Comparison of ENCODE assay signal across 19 cellular contexts in genomic region chr5:173808079-173808808, GRCh38.
DNase-seq lines count a peak whose midpoint lies in the region; TF ChIP-seq lines count a peak whose summit lies in the region.
"Had no signal": no experiment of that assay in that cellular context is flagged by ENCODE, and none has a peak within 500 bp of the region (broad histone marks: within the 10 kb centered on the region; RNA-seq: fewer than 3 reads in every experiment).

No MANE protein-coding gene starts in this region.

- peaks cover 0 to 11% (median 0%) of the 10 kb centered on the region in 7 donors for H3K9me3 Mint-ChIP-seq in CD14-positive monocyte
- H3K9me3 Mint-ChIP-seq: activated naive CD4-positive, alpha-beta T cell treated with anti-CD3 and anti-CD28 coated beads, Interleukin-2, amount 50 U/mL, for 24 hours had no signal

- intact Hi-C loops in CD14-positive monocyte (cut with micrococcal nuclease) = loop anchor here in 1 of 2 donors (10.0 kb wide), 2 partner anchors 73 to 77 kb away; partner anchors contain the start of gene CPEB4

- no peak overlapping the region for H3K4me3 Mint-ChIP-seq in CD14-positive monocyte
- H3K4me3 Mint-ChIP-seq: activated CD8-positive, alpha-beta T cell treated with anti-CD3 and anti-CD28 coated beads, Interleukin-2, amount 10 ng/mL, durations not matched to agents 7 days and 5 days; activated naive CD4-positive, alpha-beta T cell treated with anti-CD3 and anti-CD28 coated beads, Interleukin-2, amount 50 U/mL, for 24 hours; activated T-cell treated with anti-CD3 and anti-CD28 coated beads, Interleukin-2, amount 50 U/mL, for 24 hours; natural killer cell treated with Interleukin-12 subunit alpha and Interleukin-12 subunit beta and Interleukin-15 and Interleukin-18, amount 100 ng/mL, for 72 hours had no signal

- H3K27ac Mint-ChIP-seq in CD14-positive monocyte = peak overlapping the region in 1 of 7 donors; percentile 76
- H3K27ac Mint-ChIP-seq: activated CD8-positive, alpha-beta T cell treated with anti-CD3 and anti-CD28 coated beads, Interleukin-2, amount 10 ng/mL, durations not matched to agents 7 days and 5 days; activated naive CD4-positive, alpha-beta T cell treated with anti-CD3 and anti-CD28 coated beads, Interleukin-2, amount 50 U/mL, for 24 hours; activated T-cell treated with anti-CD3 and anti-CD28 coated beads, Interleukin-2, amount 50 U/mL, for 24 hours; natural killer cell treated with Interleukin-12 subunit alpha and Interleukin-12 subunit beta and Interleukin-15 and Interleukin-18, amount 100 ng/mL, for 72 hours had no signal

- peaks cover 0 to 2% (median 0%) of the 10 kb centered on the region in 3 donors for H3K27me3 Mint-ChIP-seq in CD14-positive monocyte (ENCODE audit: low read depth in 3 of 3)
- H3K27me3 Mint-ChIP-seq: activated naive CD4-positive, alpha-beta T cell treated with anti-CD3 and anti-CD28 coated beads, Interleukin-2, amount 50 U/mL, for 24 hours had no signal

- peaks cover 43 to 49% of the 10 kb centered on the region in 2 experiments for H3K4me1 ChIP-seq in neutrophil (ENCODE audit: control insufficient read depth in 1 of 2, insufficient read depth in 1 of 2, low read depth in 1 of 2, low read length in 1 of 2)
- H3K4me1 ChIP-seq: SJSA1 had no signal

- no peaks in the 10 kb centered on the region for H3K36me3 ChIP-seq in neutrophil
- H3K36me3 ChIP-seq: SJSA1 had no signal

- H3K4me1 Mint-ChIP-seq in CD14-positive monocyte = peaks cover 15% of the 10 kb centered on the region
- H3K4me1 Mint-ChIP-seq: activated naive CD4-positive, alpha-beta T cell treated with anti-CD3 and anti-CD28 coated beads, Interleukin-2, amount 50 U/mL, for 24 hours had no signal

- DNase-seq in CD14-positive monocyte (ENCODE audit: low spot score) = peak; percentile 62
- peak; percentile 67 for DNase-seq in MV-4-11 (lab: John Stamatoyannopoulos, UW)
- DNase-seq in amniotic epithelial cell (ENCODE audit: low read depth) = peak; percentile 93
- DNase-seq in cerebellar cortex (ENCODE audit: low spot score) = no peak
- no peak for DNase-seq in activated CD4-positive, CD25-positive, alpha-beta regulatory T cell (lab: John Stamatoyannopoulos, UW)
- no peak for DNase-seq in GM10266 (ENCODE audit: extremely low spot score)
- DNase-seq in DMS53 (lab: John Stamatoyannopoulos, UW) = no peak
- DNase-seq: activated CD8-positive, alpha-beta T cell treated with anti-CD3 and anti-CD28 coated beads, Interleukin-2, amount 10 ng/mL, durations not matched to agents 7 days and 5 days; activated T-cell treated with anti-CD3 and anti-CD28 coated beads, Interleukin-2, amount 50 U/mL, for 24 hours; islet precursor cell; NCI-H1105; NCI-H510A treated with DMSO at 0.1 percent for 48 hours had no signal

- H3K27me3 ChIP-seq in neutrophil = no peaks in the 10 kb centered on the region
- H3K27me3 ChIP-seq: hepatocyte, SJSA1 had no signal

- peak overlapping the region; percentile 73 for H3K27ac ChIP-seq in neutrophil
- H3K27ac ChIP-seq: KMS-11, SJSA1 had no signal

- TF ChIP-seq CTCF in CD14-positive monocyte (IDR thresholded peaks at IDR 0.05) = no peak
- TF ChIP-seq CTCF in neutrophil (IDR thresholded peaks at IDR 0.05) = no peak
- TF ChIP-seq CTCF in GM10266 (IDR thresholded peaks at IDR 0.05; ENCODE audit: control insufficient read depth, insufficient read depth, low read depth, missing control alignments) = no peak

- H3K36me3 Mint-ChIP-seq in CD14-positive monocyte = peaks cover 0 to 3% of the 10 kb centered on the region in 2 donors
- H3K36me3 Mint-ChIP-seq: activated naive CD4-positive, alpha-beta T cell treated with anti-CD3 and anti-CD28 coated beads, Interleukin-2, amount 50 U/mL, for 24 hours; natural killer cell treated with Interleukin-12 subunit alpha and Interleukin-12 subunit beta and Interleukin-15 and Interleukin-18, amount 100 ng/mL, for 72 hours had no signal

- no peaks in the 10 kb centered on the region for H3K9me3 ChIP-seq in neutrophil
- H3K9me3 ChIP-seq: SJSA1 had no signal

- H3K4me3 ChIP-seq in neutrophil (ENCODE audit: low read depth in 1 of 2, low read length in 1 of 2) = no peak overlapping the region
- H3K4me3 ChIP-seq: hepatocyte, SJSA1, skin epidermis had no signal

Comparison
In these comparisons a context has a peak if more than half of its experiments do, and no peak if none do; other contexts are left out.
1. DNase-seq: peak in CD14-positive monocyte (single experiment), MV-4-11 (single experiment) and amniotic epithelial cell (single experiment); none in cerebellar cortex (single experiment), activated CD4-positive, CD25-positive, alpha-beta regulatory T cell (0 of 4), GM10266 (single experiment) and DMS53 (single experiment).